Comparison of ENCODE assay signal across 10 cellular contexts in genomic region chr14:98138666-98139065, GRCh38.
DNase-seq lines count a peak whose midpoint lies in the region; ATAC-seq, FAIRE-seq and TF ChIP-seq lines count a peak whose summit lies in the region.
"Had no signal": no experiment of that assay in that cellular context is flagged by ENCODE, and none has a peak within 500 bp of the region (broad histone marks: within the 10 kb centered on the region; RNA-seq: fewer than 3 reads in every experiment).

No MANE protein-coding gene starts in this region.

- H3K9me2 ChIP-seq in neural cell (ENCODE audit: insufficient read depth, low read length), result no peaks in the 10 kb centered on the region

- H4K20me1 ChIP-seq in mammary epithelial cell (ENCODE audit: insufficient read depth, low read length) (no peaks in the 10 kb centered on the region), neural cell (ENCODE audit: insufficient read depth) (no peaks in the 10 kb centered on the region)

- H3K27ac ChIP-seq in heart right ventricle (peak overlapping the region in 1 of 10 donors; percentile 41), right atrium auricular region (no peak overlapping the region), WERI-Rb-1 (no peak overlapping the region), mammary epithelial cell (ENCODE audit: insufficient read depth, low read depth, low read length) (no peak overlapping the region), neural cell (ENCODE audit: low read length) (peak overlapping the region; percentile 81), tibial artery (no peak overlapping the region)

- ATAC-seq in heart right ventricle (no peak), HG03280 (IDR thresholded peaks at IDR 0.05; ENCODE audit: unreplicated experiment) (no peak)

- dilution Hi-C loops in mammary epithelial cell (cut with HindIII; ENCODE audit: low sequenced_read_pairs), result no loop called here

- H3K9ac ChIP-seq in mammary epithelial cell (ENCODE audit: insufficient read depth, low read length) (no peak overlapping the region), neural cell (ENCODE audit: low read length) (peak overlapping the region; percentile 68)

- DNase-seq in heart right ventricle (no peak), right atrium auricular region (ENCODE audit: low spot score) (no peak), WERI-Rb-1 (peak; percentile 23), mammary epithelial cell (peak; percentile 25), urothelium cell line (ENCODE audit: low spot score) (peak; percentile 27), tibial artery (no peak)

- H3K9me3 ChIP-seq in heart right ventricle (no peaks in the 10 kb centered on the region), right atrium auricular region (no peaks in the 10 kb centered on the region), WERI-Rb-1 (ENCODE audit: severe bottlenecking) (no peaks in the 10 kb centered on the region), mammary epithelial cell (replicated peaks; ENCODE audit: insufficient read depth, low read length) (no peaks in the 10 kb centered on the region), neural cell (ENCODE audit: low read length) (no peaks in the 10 kb centered on the region), tibial artery (no peaks in the 10 kb centered on the region)

- H3K4me1 ChIP-seq in heart right ventricle (no peaks in the 10 kb centered on the region), right atrium auricular region (no peaks in the 10 kb centered on the region), mammary epithelial cell (ENCODE audit: insufficient read depth, low read length) (peaks cover 4% of the 10 kb centered on the region), tibial artery (no peaks in the 10 kb centered on the region)

- TF ChIP-seq EP300 in neural cell (conservative IDR thresholded peaks at IDR 0.05; ENCODE audit: poor library complexity, severe bottlenecking), result no peak

- peak; percentile 41 for TF ChIP-seq RAD21 in neural cell (conservative IDR thresholded peaks at IDR 0.05)

- peaks cover 3% of the 10 kb centered on the region for H3F3A ChIP-seq in neural cell (ENCODE audit: insufficient read depth, low read length, poor library complexity, severe bottlenecking)

- in situ Hi-C loops in mammary epithelial cell (cut with MboI; ENCODE audit: low sequenced_read_pairs in 2 of 2), result loop anchor here (25.0 kb wide), 1 partner anchor 1124 kb away; the partner anchor contains the start of gene BCL11B (in 2 of the 2)

- BruUV-seq in mammary epithelial cell (replicated peaks; lab: Mats Ljungman, UMichigan), result no TSS peak

- peaks cover 0 to 83% (median 40%) of the 10 kb centered on the region in 7 donors for H3K27me3 ChIP-seq in heart right ventricle
- no peaks in the 10 kb centered on the region for H3K27me3 ChIP-seq in right atrium auricular region
- peaks cover 85% of the 10 kb centered on the region for H3K27me3 ChIP-seq in WERI-Rb-1 (ENCODE audit: insufficient read depth, low read depth, severe bottlenecking)
- H3K27me3 ChIP-seq in mammary epithelial cell (ENCODE audit: insufficient read depth, low read length), result no peaks in the 10 kb centered on the region
- no peaks in the 10 kb centered on the region for H3K27me3 ChIP-seq in neural cell (ENCODE audit: insufficient read depth, low read depth, low read length)
- peaks cover 0 to 14% of the 10 kb centered on the region in 2 donors for H3K27me3 ChIP-seq in tibial artery

- H3K36me3 ChIP-seq in heart right ventricle (no peaks in the 10 kb centered on the region), right atrium auricular region (no peaks in the 10 kb centered on the region), WERI-Rb-1 (no peaks in the 10 kb centered on the region), mammary epithelial cell (ENCODE audit: insufficient read depth, low read length) (no peaks in the 10 kb centered on the region), neural cell (ENCODE audit: insufficient read depth, low read length) (no peaks in the 10 kb centered on the region), tibial artery (no peaks in the 10 kb centered on the region)

- H2AFZ ChIP-seq in mammary epithelial cell (ENCODE audit: low read depth, low read length) (no peak overlapping the region), neural cell (ENCODE audit: low read depth, low read length) (no peak overlapping the region)

- TF ChIP-seq CTCF in heart right ventricle (IDR thresholded peaks at IDR 0.05) (peak in 8 of 9 donors; percentile 5 to 59 (median 29)), right atrium auricular region (IDR thresholded peaks at IDR 0.05) (peak in 1 of 2 donors; percentile 41), WERI-Rb-1 (IDR thresholded peaks at IDR 0.05; ENCODE audit: low read depth, low read length) (peak; percentile 47), mammary epithelial cell (conservative IDR thresholded peaks at IDR 0.05 in 1 of 2, IDR thresholded peaks at IDR 0.05 in 1 of 2; ENCODE audit: extremely low read depth in 1 of 2, insufficient read depth in 1 of 2, low read depth in 1 of 2, low read length in 2 of 2) (peak; percentile 49 to 82), neural cell (IDR thresholded peaks at IDR 0.05; ENCODE audit: poor library complexity, severe bottlenecking) (peak; percentile 54), tibial artery (IDR thresholded peaks at IDR 0.05) (no peak)

- WGBS in heart right ventricle, 2 donors, result 6 to 8% methylated on average over 6 of the region's 6 CpGs
- 38% methylated on average over 6 of the region's 6 CpGs for WGBS in mammary epithelial cell (ENCODE audit: low coverage, missing lambda C conversion rate)

- CTCF ChIA-PET in mammary epithelial cell (lab: Charles Lee; ENCODE audit: low non-redundant PET), result interaction anchor here (0.7 kb wide), 1 partner anchor 1077 kb away, joined by 3 read pairs; no protein-coding TSS in a partner anchor

- intact Hi-C loops in heart right ventricle (cut with DNase I) (loop anchor here in 1 of 10 donors (10.0 kb wide), 1 partner anchor 1126 kb away; no protein-coding TSS in a partner anchor), mammary epithelial cell (cut with micrococcal nuclease) (loop anchor here (1.0 to 10.0 kb wide), 6 partner anchors 160 to 1128 kb away; no protein-coding TSS in a partner anchor), tibial artery (cut with DNase I; ENCODE audit: low total_unique reads) (no loop called here)

- H3K4me2 ChIP-seq in mammary epithelial cell (ENCODE audit: insufficient read depth, low read depth, low read length) (no peak overlapping the region), neural cell (ENCODE audit: low read length) (no peak overlapping the region)

- no peak overlapping the region for H3K4me3 ChIP-seq in heart right ventricle
- H3K4me3 ChIP-seq in right atrium auricular region, result no peak overlapping the region
- no peak overlapping the region for H3K4me3 ChIP-seq in WERI-Rb-1 (ENCODE audit: low read depth, low read length)
- H3K4me3 ChIP-seq in mammary epithelial cell (replicated peaks in 1 of 3; ENCODE audit: insufficient read depth in 1 of 3, low read depth in 2 of 3, low read length in 3 of 3), result no peak overlapping the region
- H3K4me3 ChIP-seq in neural cell (ENCODE audit: low read length), result no peak overlapping the region
- H3K4me3 ChIP-seq in tibial artery, result no peak overlapping the region

- H3K79me2 ChIP-seq in mammary epithelial cell (ENCODE audit: insufficient read depth, low read length), result no peaks in the 10 kb centered on the region
- H3K79me2 ChIP-seq in neural cell (replicated peaks; ENCODE audit: insufficient read depth, low read length), result no peaks in the 10 kb centered on the region

- no peak for FAIRE-seq in urothelium cell line (lab: Jason Lieb, UNC)
- FAIRE-seq: colon, G401.6 had no signal

TF ChIP-seq in neural cell, 6 proteins besides CTCF, POLR2A, EP300 and RAD21:
- TF ChIP-seq MXI1 (conservative IDR thresholded peaks at IDR 0.05; ENCODE audit: poor library complexity, severe bottlenecking), result no peak
- no peak for TF ChIP-seq SMC3 (conservative IDR thresholded peaks at IDR 0.05; ENCODE audit: poor library complexity)
- no peak for TF ChIP-seq EZH2 (IDR thresholded peaks at IDR 0.05; ENCODE audit: borderline replicate concordance, insufficient read depth, low read length, poor library complexity, severe bottlenecking)
- no peak for TF ChIP-seq TAF1 (IDR thresholded peaks at IDR 0.05; ENCODE audit: low read depth)
- no peak for TF ChIP-seq POLR2AphosphoS5 (IDR thresholded peaks at IDR 0.05)
- TF ChIP-seq, protein P1, sequence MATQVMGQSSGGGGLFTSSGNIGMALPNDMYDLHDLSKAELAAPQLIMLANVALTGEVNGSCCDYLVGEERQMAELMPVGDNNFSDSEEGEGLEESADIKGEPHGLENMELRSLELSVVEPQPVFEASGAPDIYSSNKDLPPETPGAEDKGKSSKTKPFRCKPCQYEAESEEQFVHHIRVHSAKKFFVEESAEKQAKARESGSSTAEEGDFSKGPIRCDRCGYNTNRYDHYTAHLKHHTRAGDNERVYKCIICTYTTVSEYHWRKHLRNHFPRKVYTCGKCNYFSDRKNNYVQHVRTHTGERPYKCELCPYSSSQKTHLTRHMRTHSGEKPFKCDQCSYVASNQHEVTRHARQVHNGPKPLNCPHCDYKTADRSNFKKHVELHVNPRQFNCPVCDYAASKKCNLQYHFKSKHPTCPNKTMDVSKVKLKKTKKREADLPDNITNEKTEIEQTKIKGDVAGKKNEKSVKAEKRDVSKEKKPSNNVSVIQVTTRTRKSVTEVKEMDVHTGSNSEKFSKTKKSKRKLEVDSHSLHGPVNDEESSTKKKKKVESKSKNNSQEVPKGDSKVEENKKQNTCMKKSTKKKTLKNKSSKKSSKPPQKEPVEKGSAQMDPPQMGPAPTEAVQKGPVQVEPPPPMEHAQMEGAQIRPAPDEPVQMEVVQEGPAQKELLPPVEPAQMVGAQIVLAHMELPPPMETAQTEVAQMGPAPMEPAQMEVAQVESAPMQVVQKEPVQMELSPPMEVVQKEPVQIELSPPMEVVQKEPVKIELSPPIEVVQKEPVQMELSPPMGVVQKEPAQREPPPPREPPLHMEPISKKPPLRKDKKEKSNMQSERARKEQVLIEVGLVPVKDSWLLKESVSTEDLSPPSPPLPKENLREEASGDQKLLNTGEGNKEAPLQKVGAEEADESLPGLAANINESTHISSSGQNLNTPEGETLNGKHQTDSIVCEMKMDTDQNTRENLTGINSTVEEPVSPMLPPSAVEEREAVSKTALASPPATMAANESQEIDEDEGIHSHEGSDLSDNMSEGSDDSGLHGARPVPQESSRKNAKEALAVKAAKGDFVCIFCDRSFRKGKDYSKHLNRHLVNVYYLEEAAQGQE (IDR thresholded peaks at IDR 0.05; ENCODE audit: borderline replicate concordance), result no peak

Comparison
In these comparisons a context has a peak if more than half of its experiments do, and no peak if none do; other contexts are left out.
1. DNase-seq: peak in WERI-Rb-1 (single experiment), mammary epithelial cell (single experiment) and urothelium cell line (single experiment); none in heart right ventricle (0 of 2), right atrium auricular region (single experiment) and tibial artery (0 of 2).
2. CTCF ChIP-seq: peak in heart right ventricle (8 of 9), WERI-Rb-1 (single experiment), mammary epithelial cell (2 of 2) and neural cell (single experiment); none in tibial artery (0 of 2).